20 cellular contexts compared by ENCODE assay signal in the genomic region with DNA sequence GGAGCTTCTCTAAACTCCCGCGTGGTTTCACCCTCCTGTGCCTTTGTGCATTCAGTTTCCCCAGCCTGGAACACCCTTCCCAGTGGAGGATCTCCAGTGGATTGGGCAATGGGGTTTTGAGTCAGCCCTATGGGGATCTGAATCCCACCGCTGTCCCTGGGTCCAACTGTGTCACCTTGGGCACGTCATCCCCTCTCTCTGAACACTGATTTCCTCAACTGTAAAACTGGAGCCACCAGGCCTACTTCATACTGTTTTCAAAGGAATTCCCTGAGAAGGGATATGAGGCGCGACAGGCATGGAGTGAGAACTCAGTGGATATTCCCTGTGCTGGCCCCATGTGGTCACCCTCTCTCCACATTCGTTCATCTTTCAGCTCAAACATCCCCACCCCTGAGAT. TPM values are rescaled to one million over a fixed set of nuclear protein-coding genes. Genes with fewer than 3 reads are reported as not detected.
A peak's percentile ranks its signal among the peaks of the same experiment; 100 is the strongest.
DNase-seq lines count a peak whose midpoint lies in the region; ATAC-seq and TF ChIP-seq lines count a peak whose summit lies in the region.
"Had no signal": no experiment of that assay in that cellular context is flagged by ENCODE, and none has a peak within 500 bp of the region (broad histone marks: within the 10 kb centered on the region; RNA-seq: fewer than 3 reads in every experiment).

No MANE protein-coding gene starts in this region.

- POLR2A ChIA-PET in HEK293 (lab: Yijun Ruan, JAX) = no interaction called here

- no peak overlapping the region for H3K4me2 ChIP-seq in trophoblast cell (ENCODE audit: low read length)
- H3K4me2 ChIP-seq: BLaER1 had no signal

- no peak for TF ChIP-seq CTCF in HEK293 (tag by site-specific recombination; IDR thresholded peaks at IDR 0.05)
- no peak for TF ChIP-seq CTCF in nephron progenitor cell (IDR thresholded peaks at IDR 0.05)

- H3K27ac Mint-ChIP-seq in T-helper 17 cell (no peak overlapping the region), nephron progenitor cell (no peak overlapping the region)
- H3K27ac Mint-ChIP-seq: CD4-positive, alpha-beta memory T cell; HFFc6 had no signal

- H3K27me3 ChIP-seq in trophoblast cell (ENCODE audit: insufficient read depth, low read length) = no peaks in the 10 kb centered on the region
- H3K27me3 ChIP-seq: BLaER1 had no signal

- H3K36me3 ChIP-seq in HEK293 (ENCODE audit: control insufficient read depth in 2 of 2, insufficient read depth in 1 of 2, low read length in 2 of 2) = no peaks in the 10 kb centered on the region
- H3K36me3 ChIP-seq in trophoblast cell (ENCODE audit: control insufficient read depth in 1 of 2, insufficient read depth in 2 of 2, low read length in 2 of 2) = no peaks in the 10 kb centered on the region
- H3K36me3 ChIP-seq: BLaER1 had no signal

- H3K79me1 ChIP-seq in trophoblast cell (ENCODE audit: low read length) = peaks cover 16% of the 10 kb centered on the region

- no peaks in the 10 kb centered on the region for H3K9me3 Mint-ChIP-seq in nephron progenitor cell
- H3K9me3 Mint-ChIP-seq: CD14-positive monocyte; CD4-positive, alpha-beta memory T cell; HFFc6 had no signal

- peak overlapping the region; percentile 0 for H2AK5ac ChIP-seq in trophoblast cell (ENCODE audit: low read length)

- H3K36me3 Mint-ChIP-seq in T-helper 17 cell (ENCODE audit: low read depth) (no peaks in the 10 kb centered on the region), nephron progenitor cell (ENCODE audit: low read depth) (no peaks in the 10 kb centered on the region)
- H3K36me3 Mint-ChIP-seq: CD14-positive monocyte; CD4-positive, alpha-beta memory T cell had no signal

- H3K27me3 Mint-ChIP-seq in T-helper 17 cell (peaks cover 21% of the 10 kb centered on the region), nephron progenitor cell (ENCODE audit: low read depth, poor library complexity) (peaks cover 12% of the 10 kb centered on the region)

- no peaks in the 10 kb centered on the region for H3K4me1 ChIP-seq in HEK293 (ENCODE audit: control insufficient read depth, insufficient read depth, low read length)
- H3K4me1 ChIP-seq in trophoblast cell (ENCODE audit: control insufficient read depth in 1 of 2, insufficient read depth in 2 of 2, low read length in 2 of 2) = peaks cover 25 to 26% of the 10 kb centered on the region in 2 experiments
- H3K4me1 ChIP-seq: BLaER1 had no signal

- H3K9me3 ChIP-seq in HEK293 (ENCODE audit: control insufficient read depth, insufficient read depth, low read depth, low read length) (no peaks in the 10 kb centered on the region), T-helper 17 cell (ENCODE audit: control insufficient read depth, low read length, poor library complexity, severe bottlenecking) (no peaks in the 10 kb centered on the region), trophoblast cell (ENCODE audit: insufficient read depth, low read depth, low read length) (no peaks in the 10 kb centered on the region)
- H3K9me3 ChIP-seq: BLaER1 had no signal

- H3K79me2 ChIP-seq in trophoblast cell (ENCODE audit: control insufficient read depth, insufficient read depth, low read length, poor library complexity) = no peaks in the 10 kb centered on the region

- peak overlapping the region; percentile 1 for H2BK120ac ChIP-seq in trophoblast cell (ENCODE audit: insufficient read depth, low read length, poor library complexity)

- H2AFZ ChIP-seq in trophoblast cell (ENCODE audit: insufficient read depth, low read length, poor library complexity) = no peak overlapping the region
- H2AFZ ChIP-seq: GM23248 had no signal

- H3K4me3 ChIP-seq in HEK293 (ENCODE audit: low read depth, low read length) (no peak overlapping the region), trophoblast cell (ENCODE audit: low read depth, low read length) (no peak overlapping the region)
- H3K4me3 ChIP-seq: BLaER1, GM23248 had no signal

- DNase-seq in T-helper 17 cell (no peak), nephron progenitor cell (no peak), trophoblast cell (no peak), left lobe of liver (ENCODE audit: low spot score) (no peak), NCI-H510A (lab: John Stamatoyannopoulos, UW) (no peak)
- no peak for DNase-seq in stimulated activated CD4-positive, alpha-beta T cell treated with anti-CD3 and anti-CD28 coated beads, Interleukin-15, amount 100 ng/mL, for 24 hours
- DNase-seq: 8988T; CD4-positive, alpha-beta memory T cell; DMS153; DMS79; GDM1; GM23248; HCEC 1CT; HFFc6; IMR-90 had no signal

- H3K9ac ChIP-seq in trophoblast cell (ENCODE audit: low read length) = no peak overlapping the region
- H3K9ac ChIP-seq: BLaER1, GM23248 had no signal

- CTCF ChIA-PET in HEK293 (lab: Yijun Ruan, JAX) = interaction anchor here (1.4 kb wide), 1 partner anchor 27 kb away, joined by 3 read pairs; no protein-coding TSS in a partner anchor

- peak overlapping the region; percentile 44 for H3K18ac ChIP-seq in trophoblast cell (ENCODE audit: low read length)

- H3K4me3 Mint-ChIP-seq in T-helper 17 cell = peak overlapping the region; percentile 57
- H3K4me3 Mint-ChIP-seq in nephron progenitor cell = peak overlapping the region; percentile 23
- H3K4me3 Mint-ChIP-seq: CD4-positive, alpha-beta memory T cell; HFFc6 had no signal

- H3K27ac ChIP-seq in HEK293 (ENCODE audit: extremely low read depth, low read depth, low read length) (no peak overlapping the region), trophoblast cell (ENCODE audit: low read depth, low read length) (no peak overlapping the region)
- H3K27ac ChIP-seq: BLaER1, GM23248, HL-60 had no signal

- no CpG with 5 or more reads among the region's 7 CpGs for WGBS in trophoblast cell (ENCODE audit: extremely low coverage, insufficient coverage, insufficient read length)

- peak overlapping the region; percentile 85 for H4K91ac ChIP-seq in trophoblast cell (ENCODE audit: low read depth, low read length)

- no peak overlapping the region for H3K23ac ChIP-seq in trophoblast cell (ENCODE audit: low read length)

- H3K4me1 Mint-ChIP-seq in T-helper 17 cell (no peaks in the 10 kb centered on the region), nephron progenitor cell (peaks cover 15% of the 10 kb centered on the region)
- H3K4me1 Mint-ChIP-seq: CD14-positive monocyte; CD4-positive, alpha-beta memory T cell had no signal

- ATAC-seq in T-helper 17 cell (no peak), left lobe of liver (no peak), GM21723 (IDR thresholded peaks at IDR 0.05; ENCODE audit: unreplicated experiment) (no peak)

- H4K12ac ChIP-seq in trophoblast cell (ENCODE audit: low read depth, low read length) = no peak overlapping the region

- peak overlapping the region; percentile 38 for H2BK5ac ChIP-seq in trophoblast cell (ENCODE audit: low read depth, low read length, poor library complexity)

- peak overlapping the region; percentile 21 for H4K8ac ChIP-seq in trophoblast cell (ENCODE audit: low read depth, low read length)

- H3K4ac ChIP-seq in trophoblast cell (ENCODE audit: low read depth, low read length) = peak overlapping the region; percentile 51

- H2BK12ac ChIP-seq in trophoblast cell (ENCODE audit: low read length) = peak overlapping the region; percentile 1

- peak overlapping the region; percentile 0 for H3K14ac ChIP-seq in trophoblast cell (ENCODE audit: low read length)

TF ChIP-seq in HEK293, 187 proteins besides CTCF, POLR2A, EP300 and RAD21:
- TF ChIP-seq ZIC2 (tag by site-specific recombination; IDR thresholded peaks at IDR 0.05) = peak; percentile 94
- TF ChIP-seq, protein P1, sequence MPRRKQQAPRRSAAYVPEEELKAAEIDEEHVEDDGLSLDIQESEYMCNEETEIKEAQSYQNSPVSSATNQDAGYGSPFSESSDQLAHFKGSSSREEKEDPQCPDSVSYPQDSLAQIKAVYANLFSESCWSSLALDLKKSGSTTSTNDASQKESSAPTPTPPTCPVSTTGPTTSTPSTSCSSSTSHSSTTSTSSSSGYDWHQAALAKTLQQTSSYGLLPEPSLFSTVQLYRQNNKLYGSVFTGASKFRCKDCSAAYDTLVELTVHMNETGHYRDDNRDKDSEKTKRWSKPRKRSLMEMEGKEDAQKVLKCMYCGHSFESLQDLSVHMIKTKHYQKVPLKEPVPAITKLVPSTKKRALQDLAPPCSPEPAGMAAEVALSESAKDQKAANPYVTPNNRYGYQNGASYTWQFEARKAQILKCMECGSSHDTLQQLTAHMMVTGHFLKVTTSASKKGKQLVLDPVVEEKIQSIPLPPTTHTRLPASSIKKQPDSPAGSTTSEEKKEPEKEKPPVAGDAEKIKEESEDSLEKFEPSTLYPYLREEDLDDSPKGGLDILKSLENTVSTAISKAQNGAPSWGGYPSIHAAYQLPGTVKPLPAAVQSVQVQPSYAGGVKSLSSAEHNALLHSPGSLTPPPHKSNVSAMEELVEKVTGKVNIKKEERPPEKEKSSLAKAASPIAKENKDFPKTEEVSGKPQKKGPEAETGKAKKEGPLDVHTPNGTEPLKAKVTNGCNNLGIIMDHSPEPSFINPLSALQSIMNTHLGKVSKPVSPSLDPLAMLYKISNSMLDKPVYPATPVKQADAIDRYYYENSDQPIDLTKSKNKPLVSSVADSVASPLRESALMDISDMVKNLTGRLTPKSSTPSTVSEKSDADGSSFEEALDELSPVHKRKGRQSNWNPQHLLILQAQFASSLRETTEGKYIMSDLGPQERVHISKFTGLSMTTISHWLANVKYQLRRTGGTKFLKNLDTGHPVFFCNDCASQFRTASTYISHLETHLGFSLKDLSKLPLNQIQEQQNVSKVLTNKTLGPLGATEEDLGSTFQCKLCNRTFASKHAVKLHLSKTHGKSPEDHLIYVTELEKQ (tag by site-specific recombination; IDR thresholded peaks at IDR 0.05; ENCODE audit: borderline replicate concordance) = no peak
TF ChIP-seq in HEK293: peak in this region for 1.

RNA-seq across cellular contexts. Expression of gene MAFB, which starts 25.7 kb away (rescaled TPM):
- total RNA-seq in T-helper 17 cell (1 to 10 TPM in 1 of 2 donors, under 1 TPM in 1; 0.86 to 8.9 TPM), left lobe of liver (35.3 TPM)
- 13.0 and 14.8 TPM in 2 replicates for polyA plus RNA-seq in trophoblast cell (2013)
- total RNA-seq: IMR-90 had no signal
